In the genomic region with DNA sequence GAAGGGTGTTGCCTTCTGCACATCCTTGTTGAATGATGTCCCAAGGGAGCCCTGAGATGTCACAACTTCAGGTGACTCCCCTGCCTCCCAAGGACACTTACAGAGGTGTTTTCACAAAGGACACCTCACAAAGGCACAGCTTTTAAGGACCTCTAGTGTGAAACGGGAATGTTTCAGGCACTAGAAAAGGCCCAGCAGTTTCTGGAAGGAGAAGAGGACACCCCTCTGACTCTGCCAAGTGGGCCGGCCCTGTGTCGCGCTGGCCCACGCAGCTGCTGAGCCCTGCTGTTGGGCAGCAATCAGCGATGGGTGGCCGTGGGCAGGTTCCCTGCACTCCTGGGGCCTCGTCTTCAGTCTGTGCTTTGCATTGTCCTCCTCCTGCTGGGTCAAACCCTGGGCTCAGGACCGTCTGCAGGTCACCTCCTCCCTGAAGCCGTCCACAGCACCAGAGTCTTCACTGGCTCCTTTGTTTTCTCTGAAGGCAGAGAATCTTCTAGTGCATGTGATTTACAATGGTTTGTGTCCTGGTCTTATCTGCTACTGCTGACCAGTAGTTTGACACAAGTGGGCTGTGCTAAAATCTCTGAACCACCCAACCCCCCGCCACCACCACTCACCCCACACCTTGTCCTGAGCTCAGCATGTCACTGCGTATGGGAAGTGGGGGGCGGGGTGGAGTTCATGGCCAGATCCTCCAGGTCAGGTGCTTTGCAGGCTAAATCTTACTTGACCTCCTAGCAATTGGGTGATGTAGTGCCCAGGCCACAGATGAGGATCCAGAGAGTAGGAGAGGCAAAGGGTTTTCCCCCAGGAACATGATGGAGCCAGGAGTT, we compare ENCODE assay signal across 16 cellular contexts. TPM values are rescaled to one million over a fixed set of nuclear protein-coding genes. Genes with fewer than 3 reads are reported as not detected.
"Had no signal": no experiment of that assay in that cellular context is flagged by ENCODE, and none has a peak within 500 bp of the region (broad histone marks: within the 10 kb centered on the region; RNA-seq: fewer than 3 reads in every experiment).

No MANE protein-coding gene starts in this region.

- H3K4me3 ChIP-seq: tibial nerve had no signal

- DNase-seq: activated CD4-positive, alpha-beta T cell treated with anti-CD3 and anti-CD28 coated beads, Interleukin-2, amount 10 ng/mL, durations not matched to agents 7 days and 5 days; activated CD8-positive, alpha-beta memory T cell treated with anti-CD3 and anti-CD28 coated beads, Interleukin-2, amount 50 U/mL, for 48 hours; activated gamma-delta T cell treated with Interleukin-2 at 50 U/mL for 16 hours; amygdala; brain microvascular endothelial cell; cerebellar nuclear complex; effector memory CD4-positive, alpha-beta T cell; foreskin melanocyte; left colon; stimulated activated CD4-positive, alpha-beta T cell treated with anti-CD3 and anti-CD28 coated beads, Interleukin-2, amount 100 ng/mL, for 48 hours; stimulated activated naive B cell treated with anti-CD40 and anti-IgM and Interleukin-4, amounts not matched to agents 10 μg/mL and 1 μg/mL and 100 μg/mL, for 72 hours; T-helper 9 cell had no signal

- H3K27ac ChIP-seq: brain microvascular endothelial cell had no signal

- H3K36me3 ChIP-seq: brain microvascular endothelial cell, tibial nerve had no signal

- ATAC-seq: left colon; natural killer cell treated with Interleukin-12 subunit alpha and Interleukin-12 subunit beta and Interleukin-15 and Interleukin-18, amount 100 ng/mL, for 72 hours; stimulated activated naive B cell treated with anti-CD40 and anti-IgM and Interleukin-4, amounts not matched to agents 10 μg/mL and 1 μg/mL and 100 μg/mL, for 72 hours had no signal

- H3K27me3 ChIP-seq: brain microvascular endothelial cell, tibial nerve had no signal

- H3K9me3 ChIP-seq: tibial nerve had no signal

RNA-seq across cellular contexts. Expression of gene LINC01488, which starts 3.2 kb away (rescaled TPM):
- total RNA-seq: activated CD4-positive, alpha-beta T cell treated with anti-CD3 and anti-CD28 coated beads, Interleukin-2, amount 10 ng/mL, durations not matched to agents 7 days and 5 days; fibroblast of lung; left colon; natural killer cell treated with Interleukin-12 subunit alpha and Interleukin-12 subunit beta and Interleukin-15 and Interleukin-18, amount 100 ng/mL, for 72 hours; omental fat pad; tibial nerve had no signal
- polyA plus RNA-seq: fibroblast of lung had no signal
